Comparison of ENCODE assay signal across 1 cellular context in the genomic region with DNA sequence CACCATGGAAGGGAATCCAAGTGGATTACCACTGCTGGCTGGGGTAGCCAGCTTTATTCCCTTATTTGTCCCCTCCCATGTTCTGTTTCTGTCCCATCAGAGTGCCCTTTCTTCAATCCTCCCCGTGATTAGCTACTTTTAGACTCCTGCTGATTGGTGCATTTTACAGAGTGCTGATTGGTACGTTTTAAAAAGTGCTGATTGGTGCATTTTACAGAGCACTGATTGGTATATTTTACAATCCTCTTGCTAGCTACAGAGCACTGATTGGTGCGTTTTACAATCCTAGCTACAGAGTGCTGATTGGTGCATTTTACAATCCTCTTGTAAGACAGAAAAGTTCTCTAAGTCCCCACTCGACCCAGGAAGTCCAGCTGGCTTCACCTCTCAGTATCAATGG.
TF ChIP-seq lines count a peak whose summit lies in the region.

No MANE protein-coding gene starts in this region.

TF ChIP-seq in H1, 55 proteins besides CTCF, POLR2A, EP300 and RAD21:
- peak; percentile 26; the same call in 1 of the 2 replicates for TF ChIP-seq MAFK (IDR thresholded peaks at IDR 0.05; ENCODE audit: low read depth, low read length)
- peak; percentile 19; the same call in 1 of the 2 replicates for TF ChIP-seq SP1 (IDR thresholded peaks at IDR 0.05; ENCODE audit: low read depth, low read length)
